Comparison of ENCODE assay signal across 10 cellular contexts in the genomic region with DNA sequence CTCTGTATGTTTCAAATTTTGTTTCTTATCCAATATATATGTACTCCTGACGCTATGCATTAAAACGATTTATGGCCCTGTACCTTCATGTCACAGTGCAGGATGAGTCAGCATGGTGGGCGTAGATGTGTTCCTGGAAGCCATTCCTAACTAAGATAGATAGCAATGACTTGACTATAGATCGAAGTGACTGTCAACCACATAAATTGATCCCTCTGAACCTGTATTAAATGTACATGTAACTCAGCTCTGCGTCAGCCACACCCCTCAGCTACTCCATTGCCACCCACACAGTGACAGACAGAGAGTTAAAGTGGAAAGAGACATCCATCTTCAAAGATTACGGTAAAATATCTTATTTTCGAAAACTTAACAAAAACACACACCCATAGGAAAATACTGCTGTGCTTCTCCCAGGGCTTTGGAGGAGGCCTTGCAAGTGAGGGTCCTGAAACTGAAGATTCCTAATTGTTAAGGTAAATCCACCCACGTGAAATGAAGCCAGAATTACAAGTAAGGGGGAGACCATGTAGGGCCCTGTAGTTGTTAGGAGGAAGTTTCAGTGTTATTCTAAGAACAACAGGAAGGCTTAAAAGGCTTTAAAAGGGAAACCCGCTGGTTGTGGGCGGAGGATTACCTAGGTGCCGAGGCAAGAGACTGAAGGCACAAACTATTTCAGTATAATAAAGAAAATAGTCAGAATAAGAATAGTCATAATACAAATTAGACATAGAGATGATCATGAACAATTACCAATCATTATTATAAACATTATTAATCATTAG. TPM values are rescaled to one million over a fixed set of nuclear protein-coding genes. Genes with fewer than 3 reads are reported as not detected.
DNase-seq lines count a peak whose midpoint lies in the region; ATAC-seq, FAIRE-seq and TF ChIP-seq lines count a peak whose summit lies in the region.
"Had no signal": no experiment of that assay in that cellular context is flagged by ENCODE, and none has a peak within 500 bp of the region (broad histone marks: within the 10 kb centered on the region; RNA-seq: fewer than 3 reads in every experiment).

No MANE protein-coding gene starts in this region.

- WGBS in HepG2 (ENCODE audit: low lambda C conversion rate): 32% methylated on average over 11 of the region's 11 CpGs
- 60% methylated on average over 11 of the region's 11 CpGs for WGBS in right lobe of liver (ENCODE audit: insufficient coverage, low coverage, low lambda C conversion rate, missing lambda C conversion rate)

- H3K4me3 ChIP-seq in HepG2 (replicated peaks in 1 of 3; ENCODE audit: insufficient read depth in 1 of 3, low read depth in 2 of 3, low read length in 3 of 3) (no peak overlapping the region), right lobe of liver (no peak overlapping the region), brain microvascular endothelial cell (ENCODE audit: low read depth, low read length) (no peak overlapping the region)

- peaks cover 14% of the 10 kb centered on the region for H3K36me3 Mint-ChIP-seq in WTC11

- DNase-seq in HepG2 (ENCODE audit: low spot score) (no peak), right lobe of liver (no peak), activated T-cell treated with anti-CD3 and anti-CD28 coated beads for 48 hours (ENCODE audit: low read depth) (peak; percentile 61), putamen (ENCODE audit: low spot score) (peak; percentile 32), WTC11 (ENCODE audit: low spot score) (no peak), GM19239 (ENCODE audit: insufficient read length, low spot score) (no peak), superior temporal gyrus (ENCODE audit: extremely low spot score) (no peak), brain microvascular endothelial cell (no peak)
- DNase-seq: NCI-H2171 had no signal

- TF ChIP-seq POLR2A in HepG2 (IDR thresholded peaks at IDR 0.05; ENCODE audit: insufficient read depth in 1 of 2, low read depth in 2 of 2, low read length in 2 of 2) (no peak), right lobe of liver (IDR thresholded peaks at IDR 0.05) (no peak)

- ATAC-seq in HepG2: no peak
- no peak for ATAC-seq in right lobe of liver
- no peak for ATAC-seq in WTC11

- FAIRE-seq in HepG2 (lab: Jason Lieb, UNC): no peak
- no peak for FAIRE-seq in GM19239 (lab: Jason Lieb, UNC)

- no peak overlapping the region for H3K27ac ChIP-seq in HepG2 (ENCODE audit: extremely low read length, insufficient read depth, low read length)
- H3K27ac ChIP-seq in right lobe of liver: no peak overlapping the region
- no peak overlapping the region for H3K27ac ChIP-seq in brain microvascular endothelial cell
- H3K27ac ChIP-seq: parathyroid adenoma had no signal

- H3K27me3 Mint-ChIP-seq in WTC11 (ENCODE audit: low read depth): peaks cover 55% of the 10 kb centered on the region

- TF ChIP-seq RAD21 in HepG2 (CRISPR knock-in tag; IDR thresholded peaks at IDR 0.05): no peak

- H3K9me3 Mint-ChIP-seq in WTC11: peaks cover 30% of the 10 kb centered on the region

- H3K36me3 ChIP-seq in HepG2 (replicated peaks in 1 of 2; ENCODE audit: control insufficient read depth in 1 of 2, insufficient read depth in 2 of 2, low read length in 2 of 2) (no peaks in the 10 kb centered on the region), right lobe of liver (no peaks in the 10 kb centered on the region), brain microvascular endothelial cell (replicated peaks) (no peaks in the 10 kb centered on the region)

- H2AFZ ChIP-seq in HepG2 (ENCODE audit: low read length): no peak overlapping the region

- H4K20me1 ChIP-seq in HepG2 (ENCODE audit: insufficient read depth, low read length): no peaks in the 10 kb centered on the region

- TF ChIP-seq EP300 in HepG2 (IDR thresholded peaks at IDR 0.05; ENCODE audit: low read depth in 2 of 2, low read length in 2 of 2): no peak
- no peak for TF ChIP-seq EP300 in HepG2 (CRISPR knock-in tag; IDR thresholded peaks at IDR 0.05; ENCODE audit: borderline replicate concordance)

- in situ Hi-C loops in HepG2 (cut with HindIII; ENCODE audit: extremely low pct_ligation_motif_present, low pct_unique_long_range_greater_than_20kb): no loop called here
- in situ Hi-C loops in brain microvascular endothelial cell (cut with HindIII; ENCODE audit: low pct_ligation_motif_present, low sequenced_read_pairs): no loop called here

- no peaks in the 10 kb centered on the region for H3K79me2 ChIP-seq in HepG2 (ENCODE audit: insufficient read depth, low read length)
- H3K79me2 ChIP-seq: parathyroid adenoma had no signal

- POLR2A ChIA-PET in HepG2 (lab: Yijun Ruan, JAX) (no interaction called here), WTC11 (lab: Charles Lee) (no interaction called here)

- TF ChIP-seq CTCF in HepG2 (CRISPR knock-in tag; IDR thresholded peaks at IDR 0.05) (no peak), right lobe of liver (IDR thresholded peaks at IDR 0.05) (no peak), WTC11 (IDR thresholded peaks at IDR 0.05) (no peak), brain microvascular endothelial cell (IDR thresholded peaks at IDR 0.05; ENCODE audit: low read depth, low read length, missing control alignments) (no peak)

- H3K27me3 ChIP-seq in HepG2 (ENCODE audit: control insufficient read depth in 1 of 2, insufficient read depth in 2 of 2, low read length in 2 of 2) (peaks cover 0 to 13% of the 10 kb centered on the region in 2 experiments; a peak in 2 of 5 replicates), right lobe of liver (no peaks in the 10 kb centered on the region), brain microvascular endothelial cell (replicated peaks) (peaks cover 8% of the 10 kb centered on the region)

- H3K9me3 ChIP-seq in HepG2 (ENCODE audit: low read length) (no peaks in the 10 kb centered on the region), right lobe of liver (no peaks in the 10 kb centered on the region)

- no peak overlapping the region for H3K4me3 Mint-ChIP-seq in WTC11

- intact Hi-C loops in HepG2 (cut with micrococcal nuclease; ENCODE audit: unreplicated experiment): no loop called here
- intact Hi-C loops in right lobe of liver (cut with DNase I): no loop called here

- H3K4me2 ChIP-seq in HepG2 (ENCODE audit: low read depth, low read length): no peak overlapping the region

- CTCF ChIA-PET in HepG2 (lab: Yijun Ruan, JAX; ENCODE audit: low intra/inter-chr PET ratio, low total read pairs): no interaction called here
- CTCF ChIA-PET in WTC11 (lab: Charles Lee): no interaction called here

- no TSS peak for BruUV-seq in HepG2 (replicated peaks; lab: Mats Ljungman, UMichigan)

- H3K4me1 ChIP-seq in HepG2 (ENCODE audit: insufficient read depth, low read length): peaks cover 9% of the 10 kb centered on the region; the same call in 1 of the 2 replicates
- no peaks in the 10 kb centered on the region for H3K4me1 ChIP-seq in right lobe of liver
- H3K4me1 ChIP-seq: parathyroid adenoma had no signal

- H3K9ac ChIP-seq in HepG2 (ENCODE audit: insufficient read depth, low read depth, low read length): no peak overlapping the region
- H3K9ac ChIP-seq: parathyroid adenoma had no signal

- H3K4me1 Mint-ChIP-seq in WTC11: peaks cover 30% of the 10 kb centered on the region

- H3K27ac Mint-ChIP-seq in WTC11: no peak overlapping the region

RNA-seq across cellular contexts. Expression of gene RAD21L1, which starts 10.3 kb away (rescaled TPM):
- total RNA-seq in HepG2 (2016; rRNA removed; fragmentation: Illumina TruSeq; extraction: Trizol) (not detected in 2 replicates), right lobe of liver (not detected), WTC11 (2021) (0.62 to 0.77 TPM (median 0.73 TPM) in 3 replicates)
- total RNA-seq in HepG2 (2016; cell fraction: cytosol; rRNA removed; fragmentation: Illumina TruSeq; extraction: Trizol; ENCODE audit: low read depth): not detected in 2 replicates
- total RNA-seq in HepG2 (2016; cell fraction: insoluble cytoplasmic fraction; rRNA removed; fragmentation: Illumina TruSeq; extraction: Trizol): not detected in 2 replicates
- not detected in 2 replicates for total RNA-seq in HepG2 (2016; cell fraction: membrane; rRNA removed; fragmentation: Illumina TruSeq; extraction: Trizol)
- total RNA-seq in HepG2 (2016; cell fraction: nucleus; rRNA removed; fragmentation: Illumina TruSeq; extraction: Trizol): not detected in 2 replicates
- not detected in 2 replicates for polyA plus RNA-seq in HepG2 (2011; rRNA removed)
- polyA plus RNA-seq in HepG2 (2011; cell fraction: cytosol; rRNA removed): not detected in 2 replicates
- polyA plus RNA-seq in HepG2 (2011; cell fraction: nucleus; rRNA removed): not detected in 2 replicates
- not detected in 2 replicates for polyA plus RNA-seq in HepG2 (2012)
- polyA plus RNA-seq in HepG2 (2016; cell fraction: cytosol; fragmentation: Illumina TruSeq; extraction: Trizol; ENCODE audit: low read depth): not detected in 2 replicates
- polyA plus RNA-seq in HepG2 (2016; cell fraction: insoluble cytoplasmic fraction; fragmentation: Illumina TruSeq; extraction: Trizol; ENCODE audit: low read depth): not detected in 2 replicates
- not detected in 2 replicates for polyA plus RNA-seq in HepG2 (2016; cell fraction: membrane; fragmentation: Illumina TruSeq; extraction: Trizol; ENCODE audit: low read depth)
- polyA plus RNA-seq in HepG2 (2016; cell fraction: nucleus; fragmentation: Illumina TruSeq; extraction: Trizol; ENCODE audit: insufficient read depth, low read depth): not detected in 2 replicates
- polyA minus RNA-seq in HepG2 (2011; rRNA and poly(A)+ RNA removed; ENCODE audit: low replicate concordance): not detected in 2 replicates
- polyA minus RNA-seq in HepG2 (2011; cell fraction: cytosol; rRNA and poly(A)+ RNA removed): not detected in 2 replicates
- polyA minus RNA-seq in HepG2 (2011; cell fraction: nucleus; rRNA and poly(A)+ RNA removed): not detected in 2 replicates

RNA-seq across cellular contexts. Expression of gene C20orf202, which starts 12.3 kb away (rescaled TPM):
- total RNA-seq in HepG2 (2016; rRNA removed; fragmentation: Illumina TruSeq; extraction: Trizol) (0.20 TPM in 2 replicates), right lobe of liver (under 1 TPM in 1 of 6 experiments, not detected in 5; 0.19 TPM), WTC11 (2021) (0.11 to 0.22 TPM in 2 of 3 replicates, not detected in the other)
- 0.18 TPM in 1 of 2 replicates, not detected in the other for total RNA-seq in HepG2 (2016; cell fraction: cytosol; rRNA removed; fragmentation: Illumina TruSeq; extraction: Trizol; ENCODE audit: low read depth)
- total RNA-seq in HepG2 (2016; cell fraction: insoluble cytoplasmic fraction; rRNA removed; fragmentation: Illumina TruSeq; extraction: Trizol): 0.18 and 0.19 TPM in 2 replicates
- total RNA-seq in HepG2 (2016; cell fraction: membrane; rRNA removed; fragmentation: Illumina TruSeq; extraction: Trizol): 0.31 and 0.34 TPM in 2 replicates
- total RNA-seq in HepG2 (2016; cell fraction: nucleus; rRNA removed; fragmentation: Illumina TruSeq; extraction: Trizol): not detected in 2 replicates
- 0.91 and 1.2 TPM in 2 replicates for polyA plus RNA-seq in HepG2 (2011; rRNA removed)
- 0.55 and 0.68 TPM in 2 replicates for polyA plus RNA-seq in HepG2 (2011; cell fraction: cytosol; rRNA removed)
- polyA plus RNA-seq in HepG2 (2011; cell fraction: nucleus; rRNA removed): 1.9 and 2.2 TPM in 2 replicates
- 0.51 and 1.0 TPM in 2 replicates for polyA plus RNA-seq in HepG2 (2012)
- 0.15 and 0.26 TPM in 2 replicates for polyA plus RNA-seq in HepG2 (2016; cell fraction: cytosol; fragmentation: Illumina TruSeq; extraction: Trizol; ENCODE audit: low read depth)
- polyA plus RNA-seq in HepG2 (2016; cell fraction: insoluble cytoplasmic fraction; fragmentation: Illumina TruSeq; extraction: Trizol; ENCODE audit: low read depth): 0.14 and 0.45 TPM in 2 replicates
- 0.18 and 0.36 TPM in 2 replicates for polyA plus RNA-seq in HepG2 (2016; cell fraction: membrane; fragmentation: Illumina TruSeq; extraction: Trizol; ENCODE audit: low read depth)
- not detected in 2 replicates for polyA plus RNA-seq in HepG2 (2016; cell fraction: nucleus; fragmentation: Illumina TruSeq; extraction: Trizol; ENCODE audit: insufficient read depth, low read depth)
- 0.14 TPM in 1 of 2 replicates, not detected in the other for polyA minus RNA-seq in HepG2 (2011; rRNA and poly(A)+ RNA removed; ENCODE audit: low replicate concordance)
- not detected in 2 replicates for polyA minus RNA-seq in HepG2 (2011; cell fraction: cytosol; rRNA and poly(A)+ RNA removed)
- 0.77 and 0.87 TPM in 2 replicates for polyA minus RNA-seq in HepG2 (2011; cell fraction: nucleus; rRNA and poly(A)+ RNA removed)

RNA-seq across cellular contexts. Expression of gene TMEM74B, which starts 30.8 kb away (rescaled TPM):
- total RNA-seq in HepG2 (2016; rRNA removed; fragmentation: Illumina TruSeq; extraction: Trizol) (2.9 and 4.7 TPM in 2 replicates), right lobe of liver (1 to 10 TPM in 4 of 6 experiments, under 1 TPM in 2; 0.37 to 2.8 (median 1.8) TPM), WTC11 (2021) (7.3 to 10.9 TPM (median 8.4 TPM) in 3 replicates)
- total RNA-seq in HepG2 (2016; cell fraction: cytosol; rRNA removed; fragmentation: Illumina TruSeq; extraction: Trizol; ENCODE audit: low read depth): 3.3 and 3.9 TPM in 2 replicates
- total RNA-seq in HepG2 (2016; cell fraction: insoluble cytoplasmic fraction; rRNA removed; fragmentation: Illumina TruSeq; extraction: Trizol): 2.5 and 4.3 TPM in 2 replicates
- 4.5 and 5.1 TPM in 2 replicates for total RNA-seq in HepG2 (2016; cell fraction: membrane; rRNA removed; fragmentation: Illumina TruSeq; extraction: Trizol)
- 3.5 and 6.3 TPM in 2 replicates for total RNA-seq in HepG2 (2016; cell fraction: nucleus; rRNA removed; fragmentation: Illumina TruSeq; extraction: Trizol)
- polyA plus RNA-seq in HepG2 (2011; rRNA removed): 18.4 and 25.0 TPM in 2 replicates
- polyA plus RNA-seq in HepG2 (2011; cell fraction: cytosol; rRNA removed): 10.2 and 16.1 TPM in 2 replicates
- polyA plus RNA-seq in HepG2 (2011; cell fraction: nucleus; rRNA removed): 136 and 155 TPM in 2 replicates
- polyA plus RNA-seq in HepG2 (2012): 12.7 and 14.7 TPM in 2 replicates
- polyA plus RNA-seq in HepG2 (2016; cell fraction: cytosol; fragmentation: Illumina TruSeq; extraction: Trizol; ENCODE audit: low read depth): 3.3 and 4.2 TPM in 2 replicates
- polyA plus RNA-seq in HepG2 (2016; cell fraction: insoluble cytoplasmic fraction; fragmentation: Illumina TruSeq; extraction: Trizol; ENCODE audit: low read depth): 2.6 and 2.9 TPM in 2 replicates
- 4.2 and 5.6 TPM in 2 replicates for polyA plus RNA-seq in HepG2 (2016; cell fraction: membrane; fragmentation: Illumina TruSeq; extraction: Trizol; ENCODE audit: low read depth)
- polyA plus RNA-seq in HepG2 (2016; cell fraction: nucleus; fragmentation: Illumina TruSeq; extraction: Trizol; ENCODE audit: insufficient read depth, low read depth): 11.6 and 13.1 TPM in 2 replicates
- polyA minus RNA-seq in HepG2 (2011; rRNA and poly(A)+ RNA removed; ENCODE audit: low replicate concordance): 11.3 TPM in 1 of 2 replicates, not detected in the other
- polyA minus RNA-seq in HepG2 (2011; cell fraction: cytosol; rRNA and poly(A)+ RNA removed): 5.0 and 6.8 TPM in 2 replicates
- 12.4 and 13.4 TPM in 2 replicates for polyA minus RNA-seq in HepG2 (2011; cell fraction: nucleus; rRNA and poly(A)+ RNA removed)

RNA-seq across cellular contexts. Expression of gene SNPH, which starts 50.5 kb away (rescaled TPM):
- total RNA-seq in HepG2 (2016; rRNA removed; fragmentation: Illumina TruSeq; extraction: Trizol): 0.09 TPM in 1 of 2 replicates, not detected in the other
- total RNA-seq in HepG2 (2016; cell fraction: cytosol; rRNA removed; fragmentation: Illumina TruSeq; extraction: Trizol; ENCODE audit: low read depth): not detected in 2 replicates
- total RNA-seq in HepG2 (2016; cell fraction: insoluble cytoplasmic fraction; rRNA removed; fragmentation: Illumina TruSeq; extraction: Trizol): 0.04 TPM in 1 of 2 replicates, not detected in the other
- total RNA-seq in HepG2 (2016; cell fraction: membrane; rRNA removed; fragmentation: Illumina TruSeq; extraction: Trizol): 0.03 TPM in 1 of 2 replicates, not detected in the other
- 0.06 TPM in 2 replicates for total RNA-seq in HepG2 (2016; cell fraction: nucleus; rRNA removed; fragmentation: Illumina TruSeq; extraction: Trizol)
- polyA plus RNA-seq in HepG2 (2011; rRNA removed): not detected in 2 replicates
- polyA plus RNA-seq in HepG2 (2011; cell fraction: cytosol; rRNA removed): not detected in 2 replicates
- 0.02 TPM in 1 of 2 replicates, not detected in the other for polyA plus RNA-seq in HepG2 (2011; cell fraction: nucleus; rRNA removed)
- not detected in 2 replicates for polyA plus RNA-seq in HepG2 (2012)
- not detected in 2 replicates for polyA plus RNA-seq in HepG2 (2016; cell fraction: cytosol; fragmentation: Illumina TruSeq; extraction: Trizol; ENCODE audit: low read depth)
- polyA plus RNA-seq in HepG2 (2016; cell fraction: insoluble cytoplasmic fraction; fragmentation: Illumina TruSeq; extraction: Trizol; ENCODE audit: low read depth): not detected in 2 replicates
- polyA plus RNA-seq in HepG2 (2016; cell fraction: membrane; fragmentation: Illumina TruSeq; extraction: Trizol; ENCODE audit: low read depth): not detected in 2 replicates
- polyA plus RNA-seq in HepG2 (2016; cell fraction: nucleus; fragmentation: Illumina TruSeq; extraction: Trizol; ENCODE audit: insufficient read depth, low read depth): 0.12 TPM in 1 of 2 replicates, not detected in the other
- 0.02 and 0.10 TPM in 2 replicates for polyA minus RNA-seq in HepG2 (2011; rRNA and poly(A)+ RNA removed; ENCODE audit: low replicate concordance)
- polyA minus RNA-seq in HepG2 (2011; cell fraction: cytosol; rRNA and poly(A)+ RNA removed): not detected in 2 replicates
- not detected in 2 replicates for polyA minus RNA-seq in HepG2 (2011; cell fraction: nucleus; rRNA and poly(A)+ RNA removed)
- total RNA-seq in right lobe of liver: under 1 TPM; 0.11 to 0.61 (median 0.12) TPM
- 3.5 to 4.4 TPM (median 3.6 TPM) in 3 replicates for total RNA-seq in WTC11 (2021)

Comparison
In these comparisons a context has a peak if more than half of its experiments do, and no peak if none do; other contexts are left out.
1. DNase-seq: peak in activated T-cell treated with anti-CD3 and anti-CD28 coated beads for 48 hours (single experiment) and putamen (single experiment); none in HepG2 (single experiment), right lobe of liver (0 of 3), WTC11 (single experiment), GM19239 (single experiment), superior temporal gyrus (single experiment) and brain microvascular endothelial cell (single experiment).